In genomic region chr5:145223582-145223981, GRCh38 we compare ENCODE assay signal across 7 cellular contexts.
"Had no signal": no experiment of that assay in that cellular context is flagged by ENCODE, and none has a peak within 500 bp of the region (broad histone marks: within the 10 kb centered on the region; RNA-seq: fewer than 3 reads in every experiment).

No MANE protein-coding gene starts in this region.

- H3K9me3 Mint-ChIP-seq: IgD-negative memory B cell had no signal

- FAIRE-seq: HTR-8/SVneo, K562 had no signal

- H3K4me3 Mint-ChIP-seq: IgD-negative memory B cell had no signal

- H3K9ac ChIP-seq: KMS-11 had no signal

- H3K27ac Mint-ChIP-seq: IgD-negative memory B cell had no signal

- H3K27me3 Mint-ChIP-seq: IgD-negative memory B cell had no signal

- H3K4me3 ChIP-seq: K562 had no signal

- H3K27ac ChIP-seq: HL-60, KMS-11 had no signal

- H3K4me1 Mint-ChIP-seq: IgD-negative memory B cell had no signal

- ATAC-seq: K562 had no signal

- H3K36me3 Mint-ChIP-seq: IgD-negative memory B cell had no signal

- H3K4me2 ChIP-seq: KMS-11 had no signal

- DNase-seq: KBM-7, KG1 had no signal
